Comparison of ENCODE assay signal across 1 cellular context in genomic region chr7:158591944-158592343, GRCh38.
A peak's percentile ranks its signal among the peaks of the same experiment; 100 is the strongest.
TF ChIP-seq lines count a peak whose summit lies in the region.

No MANE protein-coding gene starts in this region.

TF ChIP-seq in HepG2, 621 proteins besides CTCF, POLR2A, EP300 and RAD21 (continued from another document and continues in another):
- TF ChIP-seq, protein P1, sequence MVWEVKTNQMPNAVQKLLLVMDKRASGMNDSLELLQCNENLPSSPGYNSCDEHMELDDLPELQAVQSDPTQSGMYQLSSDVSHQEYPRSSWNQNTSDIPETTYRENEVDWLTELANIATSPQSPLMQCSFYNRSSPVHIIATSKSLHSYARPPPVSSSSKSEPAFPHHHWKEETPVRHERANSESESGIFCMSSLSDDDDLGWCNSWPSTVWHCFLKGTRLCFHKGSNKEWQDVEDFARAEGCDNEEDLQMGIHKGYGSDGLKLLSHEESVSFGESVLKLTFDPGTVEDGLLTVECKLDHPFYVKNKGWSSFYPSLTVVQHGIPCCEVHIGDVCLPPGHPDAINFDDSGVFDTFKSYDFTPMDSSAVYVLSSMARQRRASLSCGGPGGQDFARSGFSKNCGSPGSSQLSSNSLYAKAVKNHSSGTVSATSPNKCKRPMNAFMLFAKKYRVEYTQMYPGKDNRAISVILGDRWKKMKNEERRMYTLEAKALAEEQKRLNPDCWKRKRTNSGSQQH (CRISPR knock-in tag; IDR thresholded peaks at IDR 0.05; ENCODE audit: low read depth): peak; percentile 51; the same call in 1 of the 2 replicates
- TF ChIP-seq IRF2 (CRISPR knock-in tag; IDR thresholded peaks at IDR 0.05): 0 out of 2 replicates have a peak, but pooled peaks have one; percentile 23
- no peak for TF ChIP-seq ZNF530 (CRISPR knock-in tag; IDR thresholded peaks at IDR 0.05; ENCODE audit: low read depth)
- 0 out of 2 replicates have a peak, but pooled peaks have one; percentile 37 for TF ChIP-seq NR2C2 (CRISPR knock-in tag; IDR thresholded peaks at IDR 0.05; ENCODE audit: borderline replicate concordance)
- 0 out of 2 replicates have a peak, but pooled peaks have one; percentile 27 for TF ChIP-seq ZNF605 (CRISPR knock-in tag; IDR thresholded peaks at IDR 0.05)
- no peak for TF ChIP-seq MED13 (CRISPR knock-in tag; IDR thresholded peaks at IDR 0.05)
- TF ChIP-seq, protein P2, sequence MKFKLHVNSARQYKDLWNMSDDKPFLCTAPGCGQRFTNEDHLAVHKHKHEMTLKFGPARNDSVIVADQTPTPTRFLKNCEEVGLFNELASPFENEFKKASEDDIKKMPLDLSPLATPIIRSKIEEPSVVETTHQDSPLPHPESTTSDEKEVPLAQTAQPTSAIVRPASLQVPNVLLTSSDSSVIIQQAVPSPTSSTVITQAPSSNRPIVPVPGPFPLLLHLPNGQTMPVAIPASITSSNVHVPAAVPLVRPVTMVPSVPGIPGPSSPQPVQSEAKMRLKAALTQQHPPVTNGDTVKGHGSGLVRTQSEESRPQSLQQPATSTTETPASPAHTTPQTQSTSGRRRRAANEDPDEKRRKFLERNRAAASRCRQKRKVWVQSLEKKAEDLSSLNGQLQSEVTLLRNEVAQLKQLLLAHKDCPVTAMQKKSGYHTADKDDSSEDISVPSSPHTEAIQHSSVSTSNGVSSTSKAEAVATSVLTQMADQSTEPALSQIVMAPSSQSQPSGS (CRISPR knock-in tag; IDR thresholded peaks at IDR 0.05): 0 out of 2 replicates have a peak, but pooled peaks have one; percentile 29
- no peak for TF ChIP-seq MEF2D (CRISPR knock-in tag; IDR thresholded peaks at IDR 0.05)
- no peak for TF ChIP-seq RORA (CRISPR knock-in tag; IDR thresholded peaks at IDR 0.05)
- TF ChIP-seq, protein P3, sequence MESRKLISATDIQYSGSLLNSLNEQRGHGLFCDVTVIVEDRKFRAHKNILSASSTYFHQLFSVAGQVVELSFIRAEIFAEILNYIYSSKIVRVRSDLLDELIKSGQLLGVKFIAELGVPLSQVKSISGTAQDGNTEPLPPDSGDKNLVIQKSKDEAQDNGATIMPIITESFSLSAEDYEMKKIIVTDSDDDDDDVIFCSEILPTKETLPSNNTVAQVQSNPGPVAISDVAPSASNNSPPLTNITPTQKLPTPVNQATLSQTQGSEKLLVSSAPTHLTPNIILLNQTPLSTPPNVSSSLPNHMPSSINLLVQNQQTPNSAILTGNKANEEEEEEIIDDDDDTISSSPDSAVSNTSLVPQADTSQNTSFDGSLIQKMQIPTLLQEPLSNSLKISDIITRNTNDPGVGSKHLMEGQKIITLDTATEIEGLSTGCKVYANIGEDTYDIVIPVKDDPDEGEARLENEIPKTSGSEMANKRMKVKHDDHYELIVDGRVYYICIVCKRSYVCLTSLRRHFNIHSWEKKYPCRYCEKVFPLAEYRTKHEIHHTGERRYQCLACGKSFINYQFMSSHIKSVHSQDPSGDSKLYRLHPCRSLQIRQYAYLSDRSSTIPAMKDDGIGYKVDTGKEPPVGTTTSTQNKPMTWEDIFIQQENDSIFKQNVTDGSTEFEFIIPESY (CRISPR knock-in tag; IDR thresholded peaks at IDR 0.05): peak; percentile 56
- TF ChIP-seq ZNF441 (CRISPR knock-in tag; IDR thresholded peaks at IDR 0.05; ENCODE audit: borderline replicate concordance): peak; percentile 47; the same call in 1 of the 2 replicates
- TF ChIP-seq, protein P4, sequence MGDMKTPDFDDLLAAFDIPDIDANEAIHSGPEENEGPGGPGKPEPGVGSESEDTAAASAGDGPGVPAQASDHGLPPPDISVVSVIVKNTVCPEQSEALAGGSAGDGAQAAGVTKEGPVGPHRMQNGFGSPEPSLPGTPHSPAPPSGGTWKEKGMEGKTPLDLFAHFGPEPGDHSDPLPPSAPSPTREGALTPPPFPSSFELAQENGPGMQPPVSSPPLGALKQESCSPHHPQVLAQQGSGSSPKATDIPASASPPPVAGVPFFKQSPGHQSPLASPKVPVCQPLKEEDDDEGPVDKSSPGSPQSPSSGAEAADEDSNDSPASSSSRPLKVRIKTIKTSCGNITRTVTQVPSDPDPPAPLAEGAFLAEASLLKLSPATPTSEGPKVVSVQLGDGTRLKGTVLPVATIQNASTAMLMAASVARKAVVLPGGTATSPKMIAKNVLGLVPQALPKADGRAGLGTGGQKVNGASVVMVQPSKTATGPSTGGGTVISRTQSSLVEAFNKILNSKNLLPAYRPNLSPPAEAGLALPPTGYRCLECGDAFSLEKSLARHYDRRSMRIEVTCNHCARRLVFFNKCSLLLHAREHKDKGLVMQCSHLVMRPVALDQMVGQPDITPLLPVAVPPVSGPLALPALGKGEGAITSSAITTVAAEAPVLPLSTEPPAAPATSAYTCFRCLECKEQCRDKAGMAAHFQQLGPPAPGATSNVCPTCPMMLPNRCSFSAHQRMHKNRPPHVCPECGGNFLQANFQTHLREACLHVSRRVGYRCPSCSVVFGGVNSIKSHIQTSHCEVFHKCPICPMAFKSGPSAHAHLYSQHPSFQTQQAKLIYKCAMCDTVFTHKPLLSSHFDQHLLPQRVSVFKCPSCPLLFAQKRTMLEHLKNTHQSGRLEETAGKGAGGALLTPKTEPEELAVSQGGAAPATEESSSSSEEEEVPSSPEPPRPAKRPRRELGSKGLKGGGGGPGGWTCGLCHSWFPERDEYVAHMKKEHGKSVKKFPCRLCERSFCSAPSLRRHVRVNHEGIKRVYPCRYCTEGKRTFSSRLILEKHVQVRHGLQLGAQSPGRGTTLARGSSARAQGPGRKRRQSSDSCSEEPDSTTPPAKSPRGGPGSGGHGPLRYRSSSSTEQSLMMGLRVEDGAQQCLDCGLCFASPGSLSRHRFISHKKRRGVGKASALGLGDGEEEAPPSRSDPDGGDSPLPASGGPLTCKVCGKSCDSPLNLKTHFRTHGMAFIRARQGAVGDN (CRISPR knock-in tag; IDR thresholded peaks at IDR 0.05): peak; percentile 65
- no peak for TF ChIP-seq SNAPC2 (CRISPR knock-in tag; IDR thresholded peaks at IDR 0.05)
- TF ChIP-seq ZNF670 (CRISPR knock-in tag; IDR thresholded peaks at IDR 0.05; ENCODE audit: borderline replicate concordance): no peak
- TF ChIP-seq ZNF704 (CRISPR knock-in tag; IDR thresholded peaks at IDR 0.05; ENCODE audit: borderline replicate concordance): no peak
- no peak for TF ChIP-seq ARNT (IDR thresholded peaks at IDR 0.05)
- TF ChIP-seq SYNCRIP (IDR thresholded peaks at IDR 0.05; ENCODE audit: insufficient read depth, low read depth, low read length): no peak
- TF ChIP-seq ZNF720 (CRISPR knock-in tag; IDR thresholded peaks at IDR 0.05): no peak
- no peak for TF ChIP-seq ZNF773 (CRISPR knock-in tag; IDR thresholded peaks at IDR 0.05; ENCODE audit: borderline replicate concordance)
- 0 out of 2 replicates have a peak, but pooled peaks have one; percentile 17 for TF ChIP-seq CBX5 (CRISPR knock-in tag; IDR thresholded peaks at IDR 0.05; ENCODE audit: borderline replicate concordance)
- no peak for TF ChIP-seq ZNF136 (CRISPR knock-in tag; IDR thresholded peaks at IDR 0.05; ENCODE audit: low read depth)
- peak; percentile 80 for TF ChIP-seq BCL6 (CRISPR knock-in tag; IDR thresholded peaks at IDR 0.05)
- TF ChIP-seq, protein P5, sequence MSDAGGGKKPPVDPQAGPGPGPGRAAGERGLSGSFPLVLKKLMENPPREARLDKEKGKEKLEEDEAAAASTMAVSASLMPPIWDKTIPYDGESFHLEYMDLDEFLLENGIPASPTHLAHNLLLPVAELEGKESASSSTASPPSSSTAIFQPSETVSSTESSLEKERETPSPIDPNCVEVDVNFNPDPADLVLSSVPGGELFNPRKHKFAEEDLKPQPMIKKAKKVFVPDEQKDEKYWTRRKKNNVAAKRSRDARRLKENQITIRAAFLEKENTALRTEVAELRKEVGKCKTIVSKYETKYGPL (CRISPR knock-in tag; IDR thresholded peaks at IDR 0.05): no peak
- 0 out of 2 replicates have a peak, but pooled peaks have one; percentile 39 for TF ChIP-seq ZC3H13 (CRISPR knock-in tag; IDR thresholded peaks at IDR 0.05)
- peak; percentile 67 for TF ChIP-seq GATAD2A (CRISPR knock-in tag; IDR thresholded peaks at IDR 0.05)
- no peak; the same call in 1 of the 2 replicates for TF ChIP-seq FOXJ3 (CRISPR knock-in tag; IDR thresholded peaks at IDR 0.05; ENCODE audit: borderline replicate concordance)
- TF ChIP-seq, protein P6, sequence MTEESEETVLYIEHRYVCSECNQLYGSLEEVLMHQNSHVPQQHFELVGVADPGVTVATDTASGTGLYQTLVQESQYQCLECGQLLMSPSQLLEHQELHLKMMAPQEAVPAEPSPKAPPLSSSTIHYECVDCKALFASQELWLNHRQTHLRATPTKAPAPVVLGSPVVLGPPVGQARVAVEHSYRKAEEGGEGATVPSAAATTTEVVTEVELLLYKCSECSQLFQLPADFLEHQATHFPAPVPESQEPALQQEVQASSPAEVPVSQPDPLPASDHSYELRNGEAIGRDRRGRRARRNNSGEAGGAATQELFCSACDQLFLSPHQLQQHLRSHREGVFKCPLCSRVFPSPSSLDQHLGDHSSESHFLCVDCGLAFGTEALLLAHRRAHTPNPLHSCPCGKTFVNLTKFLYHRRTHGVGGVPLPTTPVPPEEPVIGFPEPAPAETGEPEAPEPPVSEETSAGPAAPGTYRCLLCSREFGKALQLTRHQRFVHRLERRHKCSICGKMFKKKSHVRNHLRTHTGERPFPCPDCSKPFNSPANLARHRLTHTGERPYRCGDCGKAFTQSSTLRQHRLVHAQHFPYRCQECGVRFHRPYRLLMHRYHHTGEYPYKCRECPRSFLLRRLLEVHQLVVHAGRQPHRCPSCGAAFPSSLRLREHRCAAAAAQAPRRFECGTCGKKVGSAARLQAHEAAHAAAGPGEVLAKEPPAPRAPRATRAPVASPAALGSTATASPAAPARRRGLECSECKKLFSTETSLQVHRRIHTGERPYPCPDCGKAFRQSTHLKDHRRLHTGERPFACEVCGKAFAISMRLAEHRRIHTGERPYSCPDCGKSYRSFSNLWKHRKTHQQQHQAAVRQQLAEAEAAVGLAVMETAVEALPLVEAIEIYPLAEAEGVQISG (CRISPR knock-in tag; IDR thresholded peaks at IDR 0.05): 0 out of 2 replicates have a peak, but pooled peaks have one; percentile 13
- no peak for TF ChIP-seq ARNTL (CRISPR knock-in tag; IDR thresholded peaks at IDR 0.05)
- TF ChIP-seq GTF3A (CRISPR knock-in tag; conservative IDR thresholded peaks at IDR 0.05): no peak
- TF ChIP-seq MLX (CRISPR knock-in tag; IDR thresholded peaks at IDR 0.05): peak; percentile 44; the same call in 1 of the 2 replicates
- 0 out of 2 replicates have a peak, but pooled peaks have one; percentile 7 for TF ChIP-seq BHLHE40 (IDR thresholded peaks at IDR 0.05; ENCODE audit: low read length)
- 0 out of 2 replicates have a peak, but pooled peaks have one; percentile 56 for TF ChIP-seq BORCS8-MEF2B (CRISPR knock-in tag; IDR thresholded peaks at IDR 0.05)
- 0 out of 2 replicates have a peak, but pooled peaks have one; percentile 72 for TF ChIP-seq DNMT1 (CRISPR knock-in tag; IDR thresholded peaks at IDR 0.05)
- TF ChIP-seq HOXA3 (CRISPR knock-in tag; IDR thresholded peaks at IDR 0.05): peak; percentile 30; the same call in 1 of the 2 replicates
- TF ChIP-seq, protein P7, sequence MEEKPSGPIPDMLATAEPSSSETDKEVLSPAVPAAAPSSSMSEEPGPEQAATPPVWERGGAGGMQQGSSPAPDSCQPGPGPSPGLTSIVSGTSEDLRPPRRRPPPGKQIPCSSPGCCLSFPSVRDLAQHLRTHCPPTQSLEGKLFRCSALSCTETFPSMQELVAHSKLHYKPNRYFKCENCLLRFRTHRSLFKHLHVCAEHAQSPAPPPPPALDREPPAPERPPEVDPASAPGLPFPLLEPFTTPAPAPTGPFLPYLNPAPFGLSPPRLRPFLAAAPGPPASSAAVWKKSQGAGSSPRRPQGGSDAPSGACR (CRISPR knock-in tag; IDR thresholded peaks at IDR 0.05): no peak
- peak; percentile 38; the same call in 1 of the 2 replicates for TF ChIP-seq KDM5B (CRISPR knock-in tag; IDR thresholded peaks at IDR 0.05; ENCODE audit: borderline replicate concordance)
- TF ChIP-seq ESRRA (CRISPR knock-in tag; IDR thresholded peaks at IDR 0.05; ENCODE audit: low read depth): no peak; the same call in 1 of the 2 replicates
- no peak for TF ChIP-seq PRDM15 (CRISPR knock-in tag; IDR thresholded peaks at IDR 0.05)
- TF ChIP-seq NFKB2 (CRISPR knock-in tag; IDR thresholded peaks at IDR 0.05; ENCODE audit: borderline replicate concordance): no peak
- peak; percentile 38; the same call in 1 of the 2 replicates for TF ChIP-seq SMAD3 (CRISPR knock-in tag; IDR thresholded peaks at IDR 0.05)
- peak; percentile 97 for TF ChIP-seq TBL1XR1 (IDR thresholded peaks at IDR 0.05; ENCODE audit: borderline replicate concordance, low read length, partially characterized antibody)
- TF ChIP-seq CHD4 (IDR thresholded peaks at IDR 0.05; ENCODE audit: borderline replicate concordance, low read length): no peak
- TF ChIP-seq ZNF367 (CRISPR knock-in tag; IDR thresholded peaks at IDR 0.05; ENCODE audit: borderline replicate concordance): no peak
- peak; percentile 63; the same call in 1 of the 2 replicates for TF ChIP-seq RXRB (CRISPR knock-in tag; IDR thresholded peaks at IDR 0.05; ENCODE audit: borderline replicate concordance)
